In the genomic region with DNA sequence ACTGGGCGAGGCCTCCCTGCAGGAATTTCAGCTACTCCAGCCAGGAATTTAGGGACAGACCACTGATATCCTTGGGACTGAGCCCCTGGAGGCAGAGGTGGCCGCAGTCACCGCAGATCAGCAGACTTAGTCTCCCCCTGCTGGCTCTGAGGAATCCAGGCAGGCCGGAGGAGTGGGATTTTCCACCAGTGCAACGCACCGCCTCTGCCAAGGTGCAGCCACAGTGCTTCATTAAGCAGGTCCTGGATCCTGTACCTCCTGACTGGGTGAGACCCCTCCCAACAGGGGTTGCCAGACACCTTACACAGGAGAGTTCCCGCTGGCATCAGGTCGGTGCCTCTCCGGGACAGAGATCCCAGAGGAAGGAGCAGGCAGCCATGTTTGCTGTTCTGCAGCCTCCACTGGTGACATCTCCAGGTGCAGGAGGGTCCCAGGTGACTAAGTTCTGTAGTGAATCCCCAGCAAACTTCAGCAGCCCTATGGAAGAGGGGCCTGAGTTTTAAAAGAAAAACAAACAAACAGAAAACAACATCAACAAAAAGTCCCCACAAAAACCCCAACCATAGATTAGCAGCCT, we compare ENCODE assay signal across 1 cellular context.
A peak's percentile ranks its signal among the peaks of the same experiment; 100 is the strongest.
TF ChIP-seq lines count a peak whose summit lies in the region.

No MANE protein-coding gene starts in this region.

TF ChIP-seq in HepG2, 621 proteins besides CTCF, POLR2A, EP300 and RAD21 (continued from another document):
- TF ChIP-seq, protein P1, sequence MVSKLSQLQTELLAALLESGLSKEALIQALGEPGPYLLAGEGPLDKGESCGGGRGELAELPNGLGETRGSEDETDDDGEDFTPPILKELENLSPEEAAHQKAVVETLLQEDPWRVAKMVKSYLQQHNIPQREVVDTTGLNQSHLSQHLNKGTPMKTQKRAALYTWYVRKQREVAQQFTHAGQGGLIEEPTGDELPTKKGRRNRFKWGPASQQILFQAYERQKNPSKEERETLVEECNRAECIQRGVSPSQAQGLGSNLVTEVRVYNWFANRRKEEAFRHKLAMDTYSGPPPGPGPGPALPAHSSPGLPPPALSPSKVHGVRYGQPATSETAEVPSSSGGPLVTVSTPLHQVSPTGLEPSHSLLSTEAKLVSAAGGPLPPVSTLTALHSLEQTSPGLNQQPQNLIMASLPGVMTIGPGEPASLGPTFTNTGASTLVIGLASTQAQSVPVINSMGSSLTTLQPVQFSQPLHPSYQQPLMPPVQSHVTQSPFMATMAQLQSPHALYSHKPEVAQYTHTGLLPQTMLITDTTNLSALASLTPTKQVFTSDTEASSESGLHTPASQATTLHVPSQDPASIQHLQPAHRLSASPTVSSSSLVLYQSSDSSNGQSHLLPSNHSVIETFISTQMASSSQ (IDR thresholded peaks at IDR 0.05; ENCODE audit: low read depth): no peak
- TF ChIP-seq, protein P1 (CRISPR knock-in tag; IDR thresholded peaks at IDR 0.05; ENCODE audit: borderline replicate concordance): no peak
- TF ChIP-seq SMC3 (IDR thresholded peaks at IDR 0.05; ENCODE audit: low read length): peak; percentile 37
- TF ChIP-seq JUN (CRISPR knock-in tag; IDR thresholded peaks at IDR 0.05): no peak
- TF ChIP-seq SALL2 (CRISPR knock-in tag; IDR thresholded peaks at IDR 0.05): no peak
- no peak for TF ChIP-seq THYN1 (CRISPR knock-in tag; IDR thresholded peaks at IDR 0.05; ENCODE audit: borderline replicate concordance, low read depth)
- 0 out of 2 replicates have a peak, but pooled peaks have one; percentile 51 for TF ChIP-seq ZNF737 (CRISPR knock-in tag; IDR thresholded peaks at IDR 0.05; ENCODE audit: borderline replicate concordance)
- TF ChIP-seq ZNF83 (CRISPR knock-in tag; IDR thresholded peaks at IDR 0.05; ENCODE audit: borderline replicate concordance): no peak
- TF ChIP-seq ZFP1 (CRISPR knock-in tag; IDR thresholded peaks at IDR 0.05): no peak
- TF ChIP-seq, protein P2, sequence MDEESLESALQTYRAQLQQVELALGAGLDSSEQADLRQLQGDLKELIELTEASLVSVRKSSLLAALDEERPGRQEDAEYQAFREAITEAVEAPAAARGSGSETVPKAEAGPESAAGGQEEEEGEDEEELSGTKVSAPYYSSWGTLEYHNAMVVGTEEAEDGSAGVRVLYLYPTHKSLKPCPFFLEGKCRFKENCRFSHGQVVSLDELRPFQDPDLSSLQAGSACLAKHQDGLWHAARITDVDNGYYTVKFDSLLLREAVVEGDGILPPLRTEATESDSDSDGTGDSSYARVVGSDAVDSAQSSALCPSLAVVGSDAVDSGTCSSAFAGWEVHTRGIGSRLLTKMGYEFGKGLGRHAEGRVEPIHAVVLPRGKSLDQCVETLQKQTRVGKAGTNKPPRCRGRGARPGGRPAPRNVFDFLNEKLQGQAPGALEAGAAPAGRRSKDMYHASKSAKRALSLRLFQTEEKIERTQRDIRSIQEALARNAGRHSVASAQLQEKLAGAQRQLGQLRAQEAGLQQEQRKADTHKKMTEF (CRISPR knock-in tag; IDR thresholded peaks at IDR 0.05): no peak
- TF ChIP-seq PAX8 (CRISPR knock-in tag; IDR thresholded peaks at IDR 0.05; ENCODE audit: borderline replicate concordance): no peak
- TF ChIP-seq, protein P3, sequence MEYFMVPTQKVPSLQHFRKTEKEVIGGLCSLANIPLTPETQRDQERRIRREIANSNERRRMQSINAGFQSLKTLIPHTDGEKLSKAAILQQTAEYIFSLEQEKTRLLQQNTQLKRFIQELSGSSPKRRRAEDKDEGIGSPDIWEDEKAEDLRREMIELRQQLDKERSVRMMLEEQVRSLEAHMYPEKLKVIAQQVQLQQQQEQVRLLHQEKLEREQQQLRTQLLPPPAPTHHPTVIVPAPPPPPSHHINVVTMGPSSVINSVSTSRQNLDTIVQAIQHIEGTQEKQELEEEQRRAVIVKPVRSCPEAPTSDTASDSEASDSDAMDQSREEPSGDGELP (IDR thresholded peaks at IDR 0.05; ENCODE audit: borderline replicate concordance, low read depth): no peak
- no peak for TF ChIP-seq ZNF530 (CRISPR knock-in tag; IDR thresholded peaks at IDR 0.05; ENCODE audit: low read depth)
- no peak for TF ChIP-seq ZSCAN12 (CRISPR knock-in tag; IDR thresholded peaks at IDR 0.05)
- TF ChIP-seq, protein P4, sequence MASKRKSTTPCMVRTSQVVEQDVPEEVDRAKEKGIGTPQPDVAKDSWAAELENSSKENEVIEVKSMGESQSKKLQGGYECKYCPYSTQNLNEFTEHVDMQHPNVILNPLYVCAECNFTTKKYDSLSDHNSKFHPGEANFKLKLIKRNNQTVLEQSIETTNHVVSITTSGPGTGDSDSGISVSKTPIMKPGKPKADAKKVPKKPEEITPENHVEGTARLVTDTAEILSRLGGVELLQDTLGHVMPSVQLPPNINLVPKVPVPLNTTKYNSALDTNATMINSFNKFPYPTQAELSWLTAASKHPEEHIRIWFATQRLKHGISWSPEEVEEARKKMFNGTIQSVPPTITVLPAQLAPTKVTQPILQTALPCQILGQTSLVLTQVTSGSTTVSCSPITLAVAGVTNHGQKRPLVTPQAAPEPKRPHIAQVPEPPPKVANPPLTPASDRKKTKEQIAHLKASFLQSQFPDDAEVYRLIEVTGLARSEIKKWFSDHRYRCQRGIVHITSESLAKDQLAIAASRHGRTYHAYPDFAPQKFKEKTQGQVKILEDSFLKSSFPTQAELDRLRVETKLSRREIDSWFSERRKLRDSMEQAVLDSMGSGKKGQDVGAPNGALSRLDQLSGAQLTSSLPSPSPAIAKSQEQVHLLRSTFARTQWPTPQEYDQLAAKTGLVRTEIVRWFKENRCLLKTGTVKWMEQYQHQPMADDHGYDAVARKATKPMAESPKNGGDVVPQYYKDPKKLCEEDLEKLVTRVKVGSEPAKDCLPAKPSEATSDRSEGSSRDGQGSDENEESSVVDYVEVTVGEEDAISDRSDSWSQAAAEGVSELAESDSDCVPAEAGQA (IDR thresholded peaks at IDR 0.05; ENCODE audit: low read depth): no peak
- TF ChIP-seq, protein P4 (CRISPR knock-in tag; IDR thresholded peaks at IDR 0.05; ENCODE audit: borderline replicate concordance): no peak
- 0 out of 2 replicates have a peak, but pooled peaks have one; percentile 36 for TF ChIP-seq REPIN1 (CRISPR knock-in tag; IDR thresholded peaks at IDR 0.05; ENCODE audit: borderline replicate concordance, low read depth)
- TF ChIP-seq, protein P5, sequence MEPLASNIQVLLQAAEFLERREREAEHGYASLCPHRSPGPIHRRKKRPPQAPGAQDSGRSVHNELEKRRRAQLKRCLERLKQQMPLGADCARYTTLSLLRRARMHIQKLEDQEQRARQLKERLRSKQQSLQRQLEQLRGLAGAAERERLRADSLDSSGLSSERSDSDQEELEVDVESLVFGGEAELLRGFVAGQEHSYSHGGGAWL (CRISPR knock-in tag; IDR thresholded peaks at IDR 0.05): 0 out of 2 replicates have a peak, but pooled peaks have one; percentile 21
- 0 out of 2 replicates have a peak, but pooled peaks have one; percentile 35 for TF ChIP-seq MAFG (CRISPR knock-in tag; IDR thresholded peaks at IDR 0.05)
- TF ChIP-seq, protein P6, sequence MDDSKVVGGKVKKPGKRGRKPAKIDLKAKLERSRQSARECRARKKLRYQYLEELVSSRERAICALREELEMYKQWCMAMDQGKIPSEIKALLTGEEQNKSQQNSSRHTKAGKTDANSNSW (CRISPR knock-in tag; IDR thresholded peaks at IDR 0.05; ENCODE audit: borderline replicate concordance): no peak
- TF ChIP-seq, protein P7, sequence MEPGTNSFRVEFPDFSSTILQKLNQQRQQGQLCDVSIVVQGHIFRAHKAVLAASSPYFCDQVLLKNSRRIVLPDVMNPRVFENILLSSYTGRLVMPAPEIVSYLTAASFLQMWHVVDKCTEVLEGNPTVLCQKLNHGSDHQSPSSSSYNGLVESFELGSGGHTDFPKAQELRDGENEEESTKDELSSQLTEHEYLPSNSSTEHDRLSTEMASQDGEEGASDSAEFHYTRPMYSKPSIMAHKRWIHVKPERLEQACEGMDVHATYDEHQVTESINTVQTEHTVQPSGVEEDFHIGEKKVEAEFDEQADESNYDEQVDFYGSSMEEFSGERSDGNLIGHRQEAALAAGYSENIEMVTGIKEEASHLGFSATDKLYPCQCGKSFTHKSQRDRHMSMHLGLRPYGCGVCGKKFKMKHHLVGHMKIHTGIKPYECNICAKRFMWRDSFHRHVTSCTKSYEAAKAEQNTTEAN (CRISPR knock-in tag; conservative IDR thresholded peaks at IDR 0.05): no peak
- no peak for TF ChIP-seq SMARCE1 (IDR thresholded peaks at IDR 0.05; ENCODE audit: borderline replicate concordance)
- no peak for TF ChIP-seq CBX1 (IDR thresholded peaks at IDR 0.05; ENCODE audit: low read depth)
- TF ChIP-seq, protein P8, sequence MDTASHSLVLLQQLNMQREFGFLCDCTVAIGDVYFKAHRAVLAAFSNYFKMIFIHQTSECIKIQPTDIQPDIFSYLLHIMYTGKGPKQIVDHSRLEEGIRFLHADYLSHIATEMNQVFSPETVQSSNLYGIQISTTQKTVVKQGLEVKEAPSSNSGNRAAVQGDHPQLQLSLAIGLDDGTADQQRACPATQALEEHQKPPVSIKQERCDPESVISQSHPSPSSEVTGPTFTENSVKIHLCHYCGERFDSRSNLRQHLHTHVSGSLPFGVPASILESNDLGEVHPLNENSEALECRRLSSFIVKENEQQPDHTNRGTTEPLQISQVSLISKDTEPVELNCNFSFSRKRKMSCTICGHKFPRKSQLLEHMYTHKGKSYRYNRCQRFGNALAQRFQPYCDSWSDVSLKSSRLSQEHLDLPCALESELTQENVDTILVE (CRISPR knock-in tag; IDR thresholded peaks at IDR 0.05): no peak
- no peak for TF ChIP-seq ZNF598 (CRISPR knock-in tag; IDR thresholded peaks at IDR 0.05; ENCODE audit: borderline replicate concordance)
- TF ChIP-seq KLF9 (CRISPR knock-in tag; IDR thresholded peaks at IDR 0.05; ENCODE audit: low read depth): no peak
- TF ChIP-seq, protein P9, sequence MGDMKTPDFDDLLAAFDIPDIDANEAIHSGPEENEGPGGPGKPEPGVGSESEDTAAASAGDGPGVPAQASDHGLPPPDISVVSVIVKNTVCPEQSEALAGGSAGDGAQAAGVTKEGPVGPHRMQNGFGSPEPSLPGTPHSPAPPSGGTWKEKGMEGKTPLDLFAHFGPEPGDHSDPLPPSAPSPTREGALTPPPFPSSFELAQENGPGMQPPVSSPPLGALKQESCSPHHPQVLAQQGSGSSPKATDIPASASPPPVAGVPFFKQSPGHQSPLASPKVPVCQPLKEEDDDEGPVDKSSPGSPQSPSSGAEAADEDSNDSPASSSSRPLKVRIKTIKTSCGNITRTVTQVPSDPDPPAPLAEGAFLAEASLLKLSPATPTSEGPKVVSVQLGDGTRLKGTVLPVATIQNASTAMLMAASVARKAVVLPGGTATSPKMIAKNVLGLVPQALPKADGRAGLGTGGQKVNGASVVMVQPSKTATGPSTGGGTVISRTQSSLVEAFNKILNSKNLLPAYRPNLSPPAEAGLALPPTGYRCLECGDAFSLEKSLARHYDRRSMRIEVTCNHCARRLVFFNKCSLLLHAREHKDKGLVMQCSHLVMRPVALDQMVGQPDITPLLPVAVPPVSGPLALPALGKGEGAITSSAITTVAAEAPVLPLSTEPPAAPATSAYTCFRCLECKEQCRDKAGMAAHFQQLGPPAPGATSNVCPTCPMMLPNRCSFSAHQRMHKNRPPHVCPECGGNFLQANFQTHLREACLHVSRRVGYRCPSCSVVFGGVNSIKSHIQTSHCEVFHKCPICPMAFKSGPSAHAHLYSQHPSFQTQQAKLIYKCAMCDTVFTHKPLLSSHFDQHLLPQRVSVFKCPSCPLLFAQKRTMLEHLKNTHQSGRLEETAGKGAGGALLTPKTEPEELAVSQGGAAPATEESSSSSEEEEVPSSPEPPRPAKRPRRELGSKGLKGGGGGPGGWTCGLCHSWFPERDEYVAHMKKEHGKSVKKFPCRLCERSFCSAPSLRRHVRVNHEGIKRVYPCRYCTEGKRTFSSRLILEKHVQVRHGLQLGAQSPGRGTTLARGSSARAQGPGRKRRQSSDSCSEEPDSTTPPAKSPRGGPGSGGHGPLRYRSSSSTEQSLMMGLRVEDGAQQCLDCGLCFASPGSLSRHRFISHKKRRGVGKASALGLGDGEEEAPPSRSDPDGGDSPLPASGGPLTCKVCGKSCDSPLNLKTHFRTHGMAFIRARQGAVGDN (CRISPR knock-in tag; IDR thresholded peaks at IDR 0.05): peak; percentile 42; the same call in 1 of the 2 replicates
- TF ChIP-seq, protein P10, sequence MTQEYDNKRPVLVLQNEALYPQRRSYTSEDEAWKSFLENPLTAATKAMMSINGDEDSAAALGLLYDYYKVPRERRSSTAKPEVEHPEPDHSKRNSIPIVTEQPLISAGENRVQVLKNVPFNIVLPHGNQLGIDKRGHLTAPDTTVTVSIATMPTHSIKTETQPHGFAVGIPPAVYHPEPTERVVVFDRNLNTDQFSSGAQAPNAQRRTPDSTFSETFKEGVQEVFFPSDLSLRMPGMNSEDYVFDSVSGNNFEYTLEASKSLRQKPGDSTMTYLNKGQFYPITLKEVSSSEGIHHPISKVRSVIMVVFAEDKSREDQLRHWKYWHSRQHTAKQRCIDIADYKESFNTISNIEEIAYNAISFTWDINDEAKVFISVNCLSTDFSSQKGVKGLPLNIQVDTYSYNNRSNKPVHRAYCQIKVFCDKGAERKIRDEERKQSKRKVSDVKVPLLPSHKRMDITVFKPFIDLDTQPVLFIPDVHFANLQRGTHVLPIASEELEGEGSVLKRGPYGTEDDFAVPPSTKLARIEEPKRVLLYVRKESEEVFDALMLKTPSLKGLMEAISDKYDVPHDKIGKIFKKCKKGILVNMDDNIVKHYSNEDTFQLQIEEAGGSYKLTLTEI (CRISPR knock-in tag; conservative IDR thresholded peaks at IDR 0.05): no peak
- no peak for TF ChIP-seq RFXAP (CRISPR knock-in tag; IDR thresholded peaks at IDR 0.05; ENCODE audit: borderline replicate concordance)
- TF ChIP-seq EED (CRISPR knock-in tag; IDR thresholded peaks at IDR 0.05): no peak
TF ChIP-seq in HepG2: peak in this region for 20.
